8 cellular contexts compared by ENCODE assay signal in the genomic region with DNA sequence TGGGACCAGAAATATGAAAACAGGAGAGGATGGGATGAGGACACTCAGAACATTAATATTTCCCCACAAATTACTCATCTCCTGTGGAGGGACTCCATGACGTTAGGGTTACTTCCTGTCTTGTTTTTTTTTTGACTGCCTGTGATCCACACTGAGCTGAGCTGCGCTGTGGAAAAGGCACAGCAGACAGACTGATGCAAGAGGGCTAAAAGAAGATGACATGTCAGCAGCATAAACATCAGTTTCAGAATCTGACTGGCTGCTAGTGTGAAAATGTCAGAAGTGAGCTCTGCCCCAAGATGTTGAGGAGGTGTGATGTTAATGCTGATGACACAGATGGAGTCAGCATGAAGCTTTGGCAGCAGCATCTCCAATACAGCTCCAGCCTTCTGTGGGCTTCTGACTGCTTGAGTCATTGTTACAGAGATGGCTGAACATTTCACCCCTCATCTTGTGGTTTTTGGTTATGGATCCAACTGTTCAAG.
DNase-seq lines count a peak whose midpoint lies in the region; ATAC-seq and TF ChIP-seq lines count a peak whose summit lies in the region.

No MANE protein-coding gene starts in this region.

- no TSS peak for BruUV-seq in Panc1 (replicated peaks; lab: Mats Ljungman, UMichigan)

- peak overlapping the region; percentile 1 for H3K4me3 Mint-ChIP-seq in osteocyte (ENCODE audit: unreplicated experiment)

- H3K4me1 ChIP-seq in Panc1 (ENCODE audit: control insufficient read depth, insufficient read depth, low read length), result no peaks in the 10 kb centered on the region

- ATAC-seq in Panc1, result no peak
- ATAC-seq in GM21529 (IDR thresholded peaks at IDR 0.05; ENCODE audit: unreplicated experiment), result no peak

- in situ Hi-C loops in Panc1 (cut with HindIII; ENCODE audit: low pct_unique_long_range_greater_than_20kb, low sequenced_read_pairs) (no loop called here), KBM-7 (cut with MboI; ENCODE audit: low pct_unique_long_range_greater_than_20kb, low sequenced_read_pairs) (no loop called here)

- H3K9me3 Mint-ChIP-seq in osteocyte (ENCODE audit: unreplicated experiment), result peaks cover 21% of the 10 kb centered on the region

- TF ChIP-seq CTCF in Panc1 (IDR thresholded peaks at IDR 0.05) (no peak), osteocyte (IDR thresholded peaks at IDR 0.05) (no peak)

- H3K4me1 Mint-ChIP-seq in osteocyte (ENCODE audit: unreplicated experiment), result peaks cover 19% of the 10 kb centered on the region

- H3K9me3 ChIP-seq in Panc1 (ENCODE audit: control insufficient read depth, insufficient read depth, low read depth, low read length), result peaks cover 3% of the 10 kb centered on the region; the same call in 1 of the 2 replicates

- POLR2A ChIA-PET in Panc1 (lab: Charles Lee), result interaction anchor here (0.7 kb wide), 1 partner anchor 179 kb away, joined by 3 read pairs; no protein-coding TSS in a partner anchor

- H3K36me3 ChIP-seq in Panc1 (ENCODE audit: control insufficient read depth, insufficient read depth, low read length), result no peaks in the 10 kb centered on the region

- no peaks in the 10 kb centered on the region for H3K27me3 ChIP-seq in Panc1 (ENCODE audit: control insufficient read depth, insufficient read depth, low read length)

- no peak overlapping the region for H3K4me3 ChIP-seq in Panc1 (ENCODE audit: low read depth in 2 of 2, low read length in 2 of 2)

- intact Hi-C loops in Panc1 (cut with micrococcal nuclease; ENCODE audit: unreplicated experiment), result no loop called here

- H3K27me3 Mint-ChIP-seq in osteocyte (ENCODE audit: unreplicated experiment), result no peaks in the 10 kb centered on the region

- H3K27ac Mint-ChIP-seq in osteocyte (ENCODE audit: unreplicated experiment), result peak overlapping the region; percentile 89

- CTCF ChIA-PET in Panc1 (lab: Charles Lee), result no interaction called here

- H3K27ac ChIP-seq in Panc1 (ENCODE audit: low read length) (no peak overlapping the region), caudate nucleus (ENCODE audit: low read depth, low read length) (no peak overlapping the region)

- peaks cover 5% of the 10 kb centered on the region for H3K36me3 Mint-ChIP-seq in osteocyte (ENCODE audit: unreplicated experiment)

- DNase-seq in EL, result peak; percentile 98
- DNase-seq in Panc1 (ENCODE audit: low read depth, low spot score), result peak; percentile 15
- DNase-seq in fibroblast of gingiva (ENCODE audit: low read depth), result peak; percentile 94
- no peak for DNase-seq in osteocyte (ENCODE audit: extremely low spot score, unreplicated experiment)
- no peak for DNase-seq in NCI-H510A treated with DMSO at 0.1 percent for 48 hours (lab: John Stamatoyannopoulos, UW)
- no peak for DNase-seq in caudate nucleus (lab: John Stamatoyannopoulos, UW)
- no peak for DNase-seq in KBM-7

Comparison
In these comparisons a context has a peak if more than half of its experiments do, and no peak if none do; other contexts are left out.
1. DNase-seq: peak in EL (single experiment), Panc1 (single experiment) and fibroblast of gingiva (single experiment); none in osteocyte (single experiment), NCI-H510A treated with DMSO at 0.1 percent for 48 hours (single experiment), caudate nucleus (0 of 61) and KBM-7 (single experiment).